Comparison of ENCODE assay signal across 9 cellular contexts in genomic region chr7:44071726-44072363, GRCh38. TPM values are rescaled to one million over a fixed set of nuclear protein-coding genes. Genes with fewer than 3 reads are reported as not detected.
DNase-seq lines count a peak whose midpoint lies in the region; FAIRE-seq and TF ChIP-seq lines count a peak whose summit lies in the region.
"Had no signal": no experiment of that assay in that cellular context is flagged by ENCODE, and none has a peak within 500 bp of the region (broad histone marks: within the 10 kb centered on the region; RNA-seq: fewer than 3 reads in every experiment).

No MANE protein-coding gene starts in this region.

- no peak for FAIRE-seq in D721Med (lab: Jason Lieb, UNC)

- H3K9ac ChIP-seq in mammary epithelial cell (ENCODE audit: insufficient read depth, low read length) (no peak overlapping the region), mesenchymal stem cell (ENCODE audit: low read length) (peak overlapping the region; percentile 41)

- H3K4me3 ChIP-seq in cardiac muscle cell (no peak overlapping the region), mammary epithelial cell (replicated peaks in 1 of 3; ENCODE audit: insufficient read depth in 1 of 3, low read depth in 2 of 3, low read length in 3 of 3) (no peak overlapping the region), mesenchymal stem cell (ENCODE audit: insufficient read depth in 1 of 2, low read depth in 1 of 2, low read length in 2 of 2) (no peak overlapping the region)
- H3K4me3 ChIP-seq in effector memory CD4-positive, alpha-beta T cell (ENCODE audit: insufficient read depth, low read depth, low read length, poor library complexity, severe bottlenecking): no peak overlapping the region

- H3K27me3 ChIP-seq in cardiac muscle cell: no peaks in the 10 kb centered on the region
- no peaks in the 10 kb centered on the region for H3K27me3 ChIP-seq in mammary epithelial cell (ENCODE audit: insufficient read depth, low read length)
- H3K27me3 ChIP-seq in mesenchymal stem cell (ENCODE audit: control insufficient read depth in 1 of 2, insufficient read depth in 1 of 2, low read length in 2 of 2): no peaks in the 10 kb centered on the region
- H3K27me3 ChIP-seq in effector memory CD4-positive, alpha-beta T cell (replicated peaks; ENCODE audit: control insufficient read depth, insufficient read depth, low read length, poor library complexity, severe bottlenecking): no peaks in the 10 kb centered on the region

- CTCF ChIA-PET in mammary epithelial cell (lab: Charles Lee; ENCODE audit: low non-redundant PET): interaction anchor here (1.0 kb wide), 1 partner anchor 51 kb away, joined by 5 read pairs; the partner anchor contains the start of gene POLD2

- no peaks in the 10 kb centered on the region for H4K20me1 ChIP-seq in mammary epithelial cell (ENCODE audit: insufficient read depth, low read length)

- H2BK5ac ChIP-seq in mesenchymal stem cell (ENCODE audit: low read depth, low read length, poor library complexity, severe bottlenecking): no peak overlapping the region

- H3K36me3 ChIP-seq in cardiac muscle cell: peaks cover 23% of the 10 kb centered on the region
- H3K36me3 ChIP-seq in mammary epithelial cell (ENCODE audit: insufficient read depth, low read length): no peaks in the 10 kb centered on the region
- peaks cover 41 to 46% of the 10 kb centered on the region in 2 experiments for H3K36me3 ChIP-seq in mesenchymal stem cell (ENCODE audit: control insufficient read depth in 1 of 2, insufficient read depth in 2 of 2, low read depth in 1 of 2, low read length in 2 of 2)
- peaks cover 42% of the 10 kb centered on the region for H3K36me3 ChIP-seq in effector memory CD4-positive, alpha-beta T cell (ENCODE audit: control insufficient read depth, insufficient read depth, low read length)

- in situ Hi-C loops in mammary epithelial cell (cut with MboI; ENCODE audit: low sequenced_read_pairs in 2 of 2): no loop called here

- no peak overlapping the region for H2BK120ac ChIP-seq in mesenchymal stem cell (ENCODE audit: low read depth, low read length)

- H3K18ac ChIP-seq in mesenchymal stem cell (ENCODE audit: low read depth in 1 of 2, low read length in 2 of 2): no peak overlapping the region

- TF ChIP-seq CTCF in cardiac muscle cell (IDR thresholded peaks at IDR 0.05; ENCODE audit: low read depth, low read length): no peak
- no peak for TF ChIP-seq CTCF in mammary epithelial cell (conservative IDR thresholded peaks at IDR 0.05 in 1 of 2, IDR thresholded peaks at IDR 0.05 in 1 of 2; ENCODE audit: extremely low read depth in 1 of 2, insufficient read depth in 1 of 2, low read depth in 1 of 2, low read length in 2 of 2)
- no peak for TF ChIP-seq CTCF in D721Med (IDR thresholded peaks at IDR 0.05; ENCODE audit: insufficient read depth, missing control alignments)

- DNase-seq in cardiac muscle cell (ENCODE audit: low read depth in 1 of 2, low spot score in 1 of 2) (no peak), cardiac septum (ENCODE audit: low spot score) (no peak), mammary epithelial cell (no peak), mesenchymal stem cell (peak; percentile 31), SHP77 (lab: John Stamatoyannopoulos, UW) (no peak), HK-2 (ENCODE audit: unreplicated experiment) (no peak), D721Med (ENCODE audit: insufficient read length, low spot score) (no peak)
- DNase-seq in effector memory CD4-positive, alpha-beta T cell: no peak
- DNase-seq: NCI-H187 had no signal

- no peak overlapping the region for H4K8ac ChIP-seq in mesenchymal stem cell (ENCODE audit: low read length)

- no peak overlapping the region for H4K91ac ChIP-seq in mesenchymal stem cell (ENCODE audit: low read length)

- WGBS in mammary epithelial cell (ENCODE audit: low coverage, missing lambda C conversion rate): 54% methylated on average over 9 of the region's 9 CpGs
- WGBS in mesenchymal stem cell: 83% methylated on average over 8 of the region's 9 CpGs

- H3K27ac ChIP-seq in cardiac muscle cell (peak overlapping the region; percentile 18), mammary epithelial cell (ENCODE audit: insufficient read depth, low read depth, low read length) (no peak overlapping the region), mesenchymal stem cell (ENCODE audit: low read length, poor library complexity, severe bottlenecking) (no peak overlapping the region)
- no peak overlapping the region for H3K27ac ChIP-seq in effector memory CD4-positive, alpha-beta T cell (ENCODE audit: insufficient read depth, low read length, poor library complexity, severe bottlenecking)

- dilution Hi-C loops in mammary epithelial cell (cut with HindIII; ENCODE audit: low sequenced_read_pairs): no loop called here

- no peak overlapping the region for H2AK5ac ChIP-seq in mesenchymal stem cell (ENCODE audit: low read length, severe bottlenecking)

- peaks cover 11% of the 10 kb centered on the region for H3K79me1 ChIP-seq in mesenchymal stem cell (replicated peaks; ENCODE audit: low read length, poor library complexity, severe bottlenecking)

- no peak overlapping the region for H3K4ac ChIP-seq in mesenchymal stem cell (ENCODE audit: low read depth in 1 of 2, low read length in 2 of 2)

- intact Hi-C loops in cardiac septum (cut with DNase I): no loop called here
- intact Hi-C loops in mammary epithelial cell (cut with micrococcal nuclease): loop anchor here (1.0 to 5.0 kb wide), 3 partner anchors 50 to 405 kb away; partner anchors contain the start of gene POLD2

- H3K4me2 ChIP-seq in mammary epithelial cell (ENCODE audit: insufficient read depth, low read depth, low read length) (peak overlapping the region; percentile 19), mesenchymal stem cell (ENCODE audit: low read length, poor library complexity, severe bottlenecking) (no peak overlapping the region)

- H3K4me1 ChIP-seq in cardiac muscle cell (ENCODE audit: low read depth) (peaks cover 6% of the 10 kb centered on the region), mammary epithelial cell (ENCODE audit: insufficient read depth, low read length) (peaks cover 40% of the 10 kb centered on the region), mesenchymal stem cell (ENCODE audit: control insufficient read depth, insufficient read depth, low read depth, low read length) (peaks cover 18% of the 10 kb centered on the region)
- no peaks in the 10 kb centered on the region for H3K4me1 ChIP-seq in effector memory CD4-positive, alpha-beta T cell (ENCODE audit: control insufficient read depth, insufficient read depth, low read length, poor library complexity, severe bottlenecking)

- no TSS peak for BruUV-seq in mammary epithelial cell (replicated peaks; lab: Mats Ljungman, UMichigan)

- H3K79me2 ChIP-seq in mammary epithelial cell (ENCODE audit: insufficient read depth, low read length): no peaks in the 10 kb centered on the region

- H3K9me3 ChIP-seq in cardiac muscle cell (ENCODE audit: low read depth): no peaks in the 10 kb centered on the region
- H3K9me3 ChIP-seq in mammary epithelial cell (replicated peaks; ENCODE audit: insufficient read depth, low read length): no peaks in the 10 kb centered on the region
- H3K9me3 ChIP-seq in mesenchymal stem cell (ENCODE audit: control insufficient read depth, low read length): no peaks in the 10 kb centered on the region
- H3K9me3 ChIP-seq in effector memory CD4-positive, alpha-beta T cell (ENCODE audit: control insufficient read depth, low read length): no peaks in the 10 kb centered on the region

- H2BK12ac ChIP-seq in mesenchymal stem cell (ENCODE audit: low read length in 2 of 2): no peak overlapping the region

- H3K23ac ChIP-seq in mesenchymal stem cell (ENCODE audit: low read length in 2 of 2): no peak overlapping the region

- no peak overlapping the region for H2AFZ ChIP-seq in mammary epithelial cell (ENCODE audit: low read depth, low read length)
- H2AFZ ChIP-seq in mesenchymal stem cell (ENCODE audit: low read depth, low read length): no peak overlapping the region

- no peak overlapping the region for H3K14ac ChIP-seq in mesenchymal stem cell (ENCODE audit: low read length in 2 of 2)

- no peak overlapping the region for H2BK15ac ChIP-seq in mesenchymal stem cell (ENCODE audit: low read depth, poor library complexity, severe bottlenecking)

RNA-seq across cellular contexts. Expression of gene PGAM2, which starts 6.5 kb away (rescaled TPM):
- total RNA-seq in cardiac muscle cell (129 and 148 TPM in 2 replicates), cardiac septum (322 TPM), mammary epithelial cell (not detected)
- polyA plus RNA-seq in cardiac muscle cell (165 and 213 TPM in 2 replicates), mammary epithelial cell (not detected)
- not detected for polyA minus RNA-seq in mammary epithelial cell
- polyA plus RNA-seq in mesenchymal stem cell (2013, experiment 1 of 2): not detected
- not detected for polyA plus RNA-seq in mesenchymal stem cell (2013, experiment 2 of 2)

RNA-seq across cellular contexts. Expression of gene POLM, which starts 10.5 kb away (rescaled TPM):
- total RNA-seq in cardiac muscle cell (52.5 and 95.9 TPM in 2 replicates), cardiac septum (13.9 TPM), mammary epithelial cell (10 to 100 TPM; 11.8 to 18.7 TPM)
- polyA plus RNA-seq in cardiac muscle cell (25.1 and 26.7 TPM in 2 replicates), mammary epithelial cell (5.3 TPM)
- 4.8 TPM for polyA minus RNA-seq in mammary epithelial cell
- 6.5 TPM for polyA plus RNA-seq in mesenchymal stem cell (2013, experiment 1 of 2)
- 5.7 TPM for polyA plus RNA-seq in mesenchymal stem cell (2013, experiment 2 of 2)

RNA-seq across cellular contexts. Expression of gene DBNL, which starts 27.3 kb away (rescaled TPM):
- 130 TPM in 2 replicates for total RNA-seq in cardiac muscle cell
- polyA plus RNA-seq in cardiac muscle cell: 69.3 and 129 TPM in 2 replicates
- total RNA-seq in cardiac septum: 48.9 TPM
- 10 to 100 TPM; 89.1 to 90.9 TPM for total RNA-seq in mammary epithelial cell
- polyA plus RNA-seq in mammary epithelial cell: 130 TPM
- polyA minus RNA-seq in mammary epithelial cell: 96.7 TPM
- 51.9 TPM for polyA plus RNA-seq in mesenchymal stem cell (2013, experiment 1 of 2)
- 52.3 TPM for polyA plus RNA-seq in mesenchymal stem cell (2013, experiment 2 of 2)

RNA-seq across cellular contexts. Expression of gene AEBP1, which starts 32.3 kb away (rescaled TPM):
- total RNA-seq in cardiac muscle cell (60.8 and 94.1 TPM in 2 replicates), cardiac septum (93.1 TPM), mammary epithelial cell (10 to 100 TPM in 1 of 2 donors, under 1 TPM in 1; 0.24 to 16.7 TPM)
- polyA plus RNA-seq in cardiac muscle cell (96.0 and 107 TPM in 2 replicates), mammary epithelial cell (0.06 TPM)
- 5.3 TPM for polyA minus RNA-seq in mammary epithelial cell
- polyA plus RNA-seq in mesenchymal stem cell (2013, experiment 1 of 2): 95.5 TPM
- polyA plus RNA-seq in mesenchymal stem cell (2013, experiment 2 of 2): 88.2 TPM

RNA-seq across cellular contexts. Expression of gene POLD2, which starts 51.5 kb away (rescaled TPM):
- total RNA-seq in cardiac muscle cell (123 and 133 TPM in 2 replicates), cardiac septum (88.1 TPM), mammary epithelial cell (100 to 1,000 TPM in 1 of 2 donors, 10 to 100 TPM in 1; 72.8 to 144 TPM)
- polyA plus RNA-seq in cardiac muscle cell (194 and 198 TPM in 2 replicates), mammary epithelial cell (187 TPM)
- polyA minus RNA-seq in mammary epithelial cell: 144 TPM
- 59.3 TPM for polyA plus RNA-seq in mesenchymal stem cell (2013, experiment 1 of 2)
- polyA plus RNA-seq in mesenchymal stem cell (2013, experiment 2 of 2): 56.2 TPM

Comparison
In these comparisons a context has a peak if more than half of its experiments do, and no peak if none do; other contexts are left out.
1. RNA of gene PGAM2, which starts 6.5 kb away (total RNA-seq): 322 TPM in cardiac septum (single experiment) and 129 to 148 TPM in cardiac muscle cell; not detected in mammary epithelial cell; every median in the first group is over 100 times any median in the second.